Comparison of ENCODE assay signal across 8 cellular contexts in genomic region chr11:93054881-93055280, GRCh38.
A peak's percentile ranks its signal among the peaks of the same experiment; 100 is the strongest.
DNase-seq lines count a peak whose midpoint lies in the region; ATAC-seq and TF ChIP-seq lines count a peak whose summit lies in the region.

No MANE protein-coding gene starts in this region.

- no peak overlapping the region for H3K18ac ChIP-seq in neuronal stem cell (ENCODE audit: low read length)

- no peak overlapping the region for H2BK15ac ChIP-seq in neuronal stem cell (ENCODE audit: low read length)

- intact Hi-C loops in PC-3 (cut with micrococcal nuclease) = no loop called here
- intact Hi-C loops in heart right ventricle (cut with DNase I) = no loop called here

- DNase-seq in AG20443 (ENCODE audit: low spot score) = peak; percentile 70
- peak; percentile 94 for DNase-seq in PC-3
- peak; percentile 94 for DNase-seq in fibroblast of the conjunctiva (ENCODE audit: low read depth)
- no peak for DNase-seq in neuronal stem cell (ENCODE audit: low spot score)
- DNase-seq in heart right ventricle = no peak
- DNase-seq in GM23338 (ENCODE audit: low spot score) = no peak

- no peak overlapping the region; the same call in 1 of the 2 replicates for H3K4me2 ChIP-seq in PC-3 (ENCODE audit: low read length)
- H3K4me2 ChIP-seq in neuronal stem cell (ENCODE audit: insufficient read depth, low read length, poor library complexity, severe bottlenecking) = no peak overlapping the region
- H3K4me2 ChIP-seq in GM23338 = no peak overlapping the region

- ATAC-seq in GM21717 (IDR thresholded peaks at IDR 0.05; ENCODE audit: unreplicated experiment) = peak; percentile 92
- peak; percentile 99 for ATAC-seq in PC-3
- no peak for ATAC-seq in heart right ventricle
- ATAC-seq in GM18517 (IDR thresholded peaks at IDR 0.05; ENCODE audit: unreplicated experiment) = no peak
- ATAC-seq in GM23338 = no peak

- peaks cover 7% of the 10 kb centered on the region for H3F3A ChIP-seq in PC-3 (ENCODE audit: low read length, unreplicated experiment)
- no peaks in the 10 kb centered on the region for H3F3A ChIP-seq in GM23338 (replicated peaks; ENCODE audit: low read depth)

- H3K23ac ChIP-seq in neuronal stem cell (ENCODE audit: low read depth, low read length, poor library complexity) = no peak overlapping the region

- H3K27ac ChIP-seq in PC-3 (ENCODE audit: low read length) (peak overlapping the region; percentile 36), neuronal stem cell (replicated peaks; ENCODE audit: low read length) (no peak overlapping the region), heart right ventricle (no peak overlapping the region), GM23338 (ENCODE audit: low read depth) (no peak overlapping the region)

- H2AFZ ChIP-seq in PC-3 (ENCODE audit: low read length) (no peak overlapping the region), neuronal stem cell (ENCODE audit: low read length) (no peak overlapping the region), GM23338 (no peak overlapping the region)

- H3K79me1 ChIP-seq in neuronal stem cell (ENCODE audit: low read depth, low read length) = no peaks in the 10 kb centered on the region

- no peaks in the 10 kb centered on the region for H4K20me1 ChIP-seq in PC-3 (ENCODE audit: low read length)
- no peaks in the 10 kb centered on the region for H4K20me1 ChIP-seq in GM23338 (replicated peaks; ENCODE audit: insufficient read depth)

- BruUV-seq in PC-3 (replicated peaks; lab: Mats Ljungman, UMichigan) = no TSS peak

- H3K79me2 ChIP-seq in PC-3 (ENCODE audit: low read length) (no peaks in the 10 kb centered on the region), GM23338 (replicated peaks; ENCODE audit: insufficient read depth) (no peaks in the 10 kb centered on the region)

- H3K4me3 ChIP-seq in PC-3 (ENCODE audit: low read length) (no peak overlapping the region), neuronal stem cell (ENCODE audit: low read length in 2 of 2) (no peak overlapping the region), heart right ventricle (no peak overlapping the region), GM23338 (no peak overlapping the region)

- no peaks in the 10 kb centered on the region for H3K4me1 Mint-ChIP-seq in GM23338

- no peak overlapping the region for H3K14ac ChIP-seq in neuronal stem cell (ENCODE audit: low read length)

- no peak overlapping the region for H3K4me3 Mint-ChIP-seq in GM23338

- H3K27ac Mint-ChIP-seq in GM23338 = no peak overlapping the region

- H3K36me3 ChIP-seq in PC-3 (ENCODE audit: low read depth, low read length) (no peaks in the 10 kb centered on the region), neuronal stem cell (replicated peaks in 1 of 2; ENCODE audit: control insufficient read depth in 2 of 2, insufficient read depth in 2 of 2, low read length in 2 of 2) (no peaks in the 10 kb centered on the region), heart right ventricle (no peaks in the 10 kb centered on the region), GM23338 (ENCODE audit: insufficient read depth) (0 out of 2 replicates have a peak, but pooled peaks cover 3% of the 10 kb centered on the region)

- POLR2A ChIA-PET in PC-3 (lab: Charles Lee; ENCODE audit: unreplicated experiment) = interaction anchor here (0.6 kb wide), 1 partner anchor 143 kb away, joined by 10 read pairs; no protein-coding TSS in a partner anchor

- H3K9me2 ChIP-seq in PC-3 (replicated peaks; ENCODE audit: low read length) (no peaks in the 10 kb centered on the region), GM23338 (ENCODE audit: insufficient read depth) (no peaks in the 10 kb centered on the region)

- WGBS in neuronal stem cell (ENCODE audit: extremely low coverage in 2 of 2, insufficient read length in 2 of 2, insufficient replicate concordance in 1 of 2), 2 donors = no CpG with 5 or more reads among the region's 2 CpGs
- WGBS in heart right ventricle, 2 donors = 52 to 67% methylated on average over 2 of the region's 2 CpGs

- no peak for TF ChIP-seq CTCF in PC-3 (conservative IDR thresholded peaks at IDR 0.05; ENCODE audit: low read depth, low read length)
- no peak for TF ChIP-seq CTCF in heart right ventricle (IDR thresholded peaks at IDR 0.05)
- no peak for TF ChIP-seq CTCF in GM23338 (conservative IDR thresholded peaks at IDR 0.05; ENCODE audit: low read depth in 2 of 2)

- H3K36me3 Mint-ChIP-seq in GM23338 (ENCODE audit: low read depth) = no peaks in the 10 kb centered on the region

- no peak overlapping the region for H2BK12ac ChIP-seq in neuronal stem cell (ENCODE audit: low read length)

- no peak overlapping the region for H2BK120ac ChIP-seq in neuronal stem cell (ENCODE audit: low read depth, low read length)

- H2BK5ac ChIP-seq in neuronal stem cell (ENCODE audit: low read length) = no peak overlapping the region

- no peak overlapping the region for H3K9ac ChIP-seq in PC-3 (ENCODE audit: low read length)
- no peak overlapping the region for H3K9ac ChIP-seq in neuronal stem cell (ENCODE audit: low read depth, low read length, poor library complexity)

- peaks cover 2% of the 10 kb centered on the region for H3K27me3 Mint-ChIP-seq in GM23338 (ENCODE audit: insufficient read depth, low read depth, poor library complexity)

- no peak overlapping the region for H4K91ac ChIP-seq in neuronal stem cell (ENCODE audit: low read depth, low read length, poor library complexity)

- no peaks in the 10 kb centered on the region for H3K9me3 Mint-ChIP-seq in GM23338

- H2AK5ac ChIP-seq in neuronal stem cell (ENCODE audit: low read depth, low read length) = no peak overlapping the region

- peaks cover 10% of the 10 kb centered on the region for H3K4me1 ChIP-seq in PC-3 (ENCODE audit: insufficient read depth, low read length)
- H3K4me1 ChIP-seq in neuronal stem cell (ENCODE audit: control insufficient read depth in 2 of 2, insufficient read depth in 1 of 2, low read depth in 1 of 2, low read length in 2 of 2) = peaks cover 13 to 16% of the 10 kb centered on the region in 2 donors
- no peaks in the 10 kb centered on the region for H3K4me1 ChIP-seq in heart right ventricle
- no peaks in the 10 kb centered on the region for H3K4me1 ChIP-seq in GM23338 (ENCODE audit: insufficient read depth)

- no peak overlapping the region for H4K8ac ChIP-seq in neuronal stem cell (ENCODE audit: low read depth, low read length)

- no peak overlapping the region for H3K4ac ChIP-seq in neuronal stem cell (ENCODE audit: low read length)

- CTCF ChIA-PET in PC-3 (lab: Charles Lee) = interaction anchor here (0.5 to 0.9 kb wide), 2 partner anchors 35 to 233 kb away, joined by 3 to 4 read pairs; no protein-coding TSS in a partner anchor

- peaks cover 34% of the 10 kb centered on the region for H3K27me3 ChIP-seq in PC-3 (ENCODE audit: low read length)
- H3K27me3 ChIP-seq in neuronal stem cell (ENCODE audit: control insufficient read depth in 3 of 3, insufficient read depth in 3 of 3, low read depth in 1 of 3, low read length in 3 of 3) = no peaks in the 10 kb centered on the region
- peaks cover 0 to 3% (median 0%) of the 10 kb centered on the region in 7 donors for H3K27me3 ChIP-seq in heart right ventricle
- no peaks in the 10 kb centered on the region for H3K27me3 ChIP-seq in GM23338 (ENCODE audit: insufficient read depth)

- H3K9me3 ChIP-seq in PC-3 (ENCODE audit: low read length) = no peaks in the 10 kb centered on the region
- H3K9me3 ChIP-seq in neuronal stem cell (replicated peaks in 1 of 2; ENCODE audit: control insufficient read depth in 2 of 2, insufficient read depth in 1 of 2, low read depth in 1 of 2, low read length in 2 of 2) = no peaks in the 10 kb centered on the region
- H3K9me3 ChIP-seq in heart right ventricle = peaks cover 0 to 6% (median 0%) of the 10 kb centered on the region in 11 donors

TF ChIP-seq in GM23338, 12 proteins besides CTCF, POLR2A, EP300 and RAD21:
- no peak for TF ChIP-seq NANOG (IDR thresholded peaks at IDR 0.05; ENCODE audit: borderline replicate concordance)
- TF ChIP-seq CREB1 (CRISPR knock-in tag; IDR thresholded peaks at IDR 0.05; ENCODE audit: low read depth) = no peak
- no peak for TF ChIP-seq ETS1 (IDR thresholded peaks at IDR 0.05)
- no peak for TF ChIP-seq POLR2AphosphoS5 (IDR thresholded peaks at IDR 0.05; ENCODE audit: low read depth)
- TF ChIP-seq ZNF114 (CRISPR knock-in tag; IDR thresholded peaks at IDR 0.05) = no peak
- TF ChIP-seq EZH2 (IDR thresholded peaks at IDR 0.05; ENCODE audit: low read depth, unreplicated experiment) = no peak
- no peak for TF ChIP-seq JUNB (IDR thresholded peaks at IDR 0.05; ENCODE audit: unreplicated experiment)

Comparison
In these comparisons a context has a peak if more than half of its experiments do, and no peak if none do; other contexts are left out.
1. DNase-seq: peak in AG20443 (single experiment), PC-3 (single experiment) and fibroblast of the conjunctiva (single experiment); none in neuronal stem cell (single experiment), heart right ventricle (0 of 2) and GM23338 (single experiment).
2. ATAC-seq: peak in GM21717 (single experiment) and PC-3 (single experiment); none in heart right ventricle (0 of 8), GM18517 (single experiment) and GM23338 (single experiment).